1 cellular context compared by ENCODE assay signal in genomic region chr1:204431310-204432184, GRCh38.
TF ChIP-seq lines count a peak whose summit lies in the region.

No MANE protein-coding gene starts in this region.

TF ChIP-seq in GM23338, 12 proteins besides CTCF, POLR2A, EP300 and RAD21 (continued from another document):
- no peak for TF ChIP-seq EZH2phosphoT487 (IDR thresholded peaks at IDR 0.05; ENCODE audit: unreplicated experiment)
- no peak for TF ChIP-seq EZH2 (IDR thresholded peaks at IDR 0.05; ENCODE audit: low read depth, unreplicated experiment)
